In genomic region chr16:89599451-89599858, GRCh38 we compare ENCODE assay signal across 9 cellular contexts. TPM values are rescaled to one million over a fixed set of nuclear protein-coding genes. Genes with fewer than 3 reads are reported as not detected.
DNase-seq lines count a peak whose midpoint lies in the region; ATAC-seq and TF ChIP-seq lines count a peak whose summit lies in the region.
"Had no signal": no experiment of that assay in that cellular context is flagged by ENCODE, and none has a peak within 500 bp of the region (broad histone marks: within the 10 kb centered on the region; RNA-seq: fewer than 3 reads in every experiment).

No MANE protein-coding gene starts in this region.

- ATAC-seq in HG02938 (IDR thresholded peaks at IDR 0.05; ENCODE audit: unreplicated experiment) = no peak
- no peak for ATAC-seq in GM19023 (IDR thresholded peaks at IDR 0.05; ENCODE audit: unreplicated experiment)
- no peak for ATAC-seq in HG02884 (IDR thresholded peaks at IDR 0.05; ENCODE audit: unreplicated experiment)

- H3T11ph ChIP-seq in H9 (ENCODE audit: low read length) = no peak overlapping the region

- 0 out of 7 replicates have a peak, but pooled peaks cover 0 to 3% (median 0%) of the 10 kb centered on the region in 3 experiments for H3K36me3 Mint-ChIP-seq in H9 (ENCODE audit: insufficient read depth in 1 of 3, low read depth in 3 of 3)

- no peaks in the 10 kb centered on the region for H3K79me2 ChIP-seq in H9 (ENCODE audit: insufficient read depth, low read length)

- H4K20me1 ChIP-seq in H9 (ENCODE audit: control insufficient read depth, insufficient read depth, insufficient read length) = no peaks in the 10 kb centered on the region

- no peak overlapping the region for H3K4me2 ChIP-seq in H9 (ENCODE audit: insufficient read depth, insufficient read length, low read length)

- no peak overlapping the region for H3K23ac ChIP-seq in H9 (ENCODE audit: insufficient read length, low read depth, low read length)

- no peak overlapping the region for H2BK12ac ChIP-seq in H9 (ENCODE audit: insufficient read length, low read depth, low read length)

- no peak overlapping the region for H2BK5ac ChIP-seq in H9 (ENCODE audit: insufficient read length, low read length)

- TF ChIP-seq CTCF in H9 (conservative IDR thresholded peaks at IDR 0.05) (peak; percentile 72), ovary (IDR thresholded peaks at IDR 0.05) (no peak)

- H3K4me3 ChIP-seq in ovary = no peak overlapping the region

- no peak overlapping the region for H3K27ac ChIP-seq in H9 (ENCODE audit: insufficient read length, low read depth, low read length)
- no peak overlapping the region for H3K27ac ChIP-seq in ovary

- peaks cover 4% of the 10 kb centered on the region for H3K27me3 Mint-ChIP-seq in H9 (ENCODE audit: low read depth)

- no peaks in the 10 kb centered on the region for H3K27me3 ChIP-seq in H9 (ENCODE audit: insufficient read depth, low read length)
- H3K27me3 ChIP-seq in ovary = no peaks in the 10 kb centered on the region

- H2BK20ac ChIP-seq in H9 (ENCODE audit: low read depth, low read length, poor library complexity, severe bottlenecking) = no peak overlapping the region

- H3K56ac ChIP-seq in H9 (ENCODE audit: insufficient read length, low read depth, low read length) = no peak overlapping the region

- H3K4ac ChIP-seq in H9 (ENCODE audit: low read depth, low read length) = no peak overlapping the region

- H3K9ac ChIP-seq in H9 (ENCODE audit: extremely low read depth, insufficient read length, low read length) = no peak overlapping the region

- no peak overlapping the region for H4K8ac ChIP-seq in H9 (replicated peaks; ENCODE audit: insufficient read length, low read depth, low read length)

- no peaks in the 10 kb centered on the region; a peak in 1 of 5 replicates for H3K9me3 Mint-ChIP-seq in H9

- no peak overlapping the region for H3K4me3 Mint-ChIP-seq in H9

- H3K18ac ChIP-seq in H9 (ENCODE audit: insufficient read length, low read depth, low read length) = no peak overlapping the region

- no peak overlapping the region for H4K91ac ChIP-seq in H9 (ENCODE audit: insufficient read length, low read depth, low read length)

- H2AK5ac ChIP-seq in H9 (ENCODE audit: insufficient read length, low read length) = no peak overlapping the region

- H3K14ac ChIP-seq in H9 (ENCODE audit: insufficient read depth, low read length) = no peak overlapping the region

- WGBS in H9 (ENCODE audit: extremely low coverage, insufficient read length, low lambda C conversion rate) = no CpG with 5 or more reads among the region's 8 CpGs
- WGBS in ovary, 3 donors = 62 to 65% (median 65%) methylated on average over 7 to 8 of the region's 8 CpGs

- DNase-seq in COLO668 (lab: John Stamatoyannopoulos, UW; ENCODE audit: unreplicated experiment) = peak; percentile 60
- peak; percentile 89 for DNase-seq in H9
- DNase-seq in SW480 (ENCODE audit: low spot score) = peak; percentile 69
- DNase-seq in iPS-NIHi11 (ENCODE audit: low spot score) = peak; percentile 83
- no peak for DNase-seq in ovary

- no peak overlapping the region for H2BK15ac ChIP-seq in H9 (ENCODE audit: low read depth, low read length)

- TF ChIP-seq EP300 in ovary (IDR thresholded peaks at IDR 0.05) = no peak

- H3K4me1 ChIP-seq in H9 (ENCODE audit: insufficient read depth, low read length) = no peaks in the 10 kb centered on the region; the same call in 1 of the 2 replicates
- no peaks in the 10 kb centered on the region for H3K4me1 ChIP-seq in ovary (ENCODE audit: insufficient read depth)

- no peak for TF ChIP-seq POLR2A in ovary (IDR thresholded peaks at IDR 0.05)

- H3K9me3 ChIP-seq in H9 (ENCODE audit: control insufficient read depth, low read depth, low read length) (no peaks in the 10 kb centered on the region), ovary (no peaks in the 10 kb centered on the region)

- no peaks in the 10 kb centered on the region for H3K23me2 ChIP-seq in H9 (ENCODE audit: insufficient read length, low read depth, low read length, poor library complexity, severe bottlenecking)

- no peaks in the 10 kb centered on the region for H3K36me3 ChIP-seq in ovary

- H2BK120ac ChIP-seq in H9 (ENCODE audit: low read depth, low read length, poor library complexity, severe bottlenecking) = no peak overlapping the region

- H3K27ac Mint-ChIP-seq in H9 = 0 out of 7 replicates have a peak overlapping the region, but pooled peaks of 1 of the 3 experiments have one; percentile 68

- no peaks in the 10 kb centered on the region for H3K79me1 ChIP-seq in H9 (ENCODE audit: insufficient read depth, low read depth, low read length, poor library complexity, severe bottlenecking)

- no peak overlapping the region for H4K5ac ChIP-seq in H9 (ENCODE audit: insufficient read length, low read depth, low read length)

- H2AFZ ChIP-seq in H9 (ENCODE audit: low read length) = no peak overlapping the region

- H3K4me1 Mint-ChIP-seq in H9 = peaks cover 5 to 12% of the 10 kb centered on the region in 2 experiments

- intact Hi-C loops in ovary (cut with DNase I) = no loop called here

RNA-seq across cellular contexts. Expression of gene DPEP1, which starts 14.0 kb away (rescaled TPM):
- total RNA-seq in H9 (2021) (1.1 and 1.2 TPM in 2 replicates), ovary (1 to 10 TPM in 3 of 7 donors, under 1 TPM in 3, not detected in 1; 0.30 to 5.7 (median 1.3) TPM)
- 1 to 10 TPM in 1 of 2 donors, under 1 TPM in 1; 0.35 to 3.3 TPM for polyA plus RNA-seq in ovary
- polyA plus RNA-seq: fibroblast of lung had no signal

RNA-seq across cellular contexts. Expression of gene CPNE7, which starts 23.9 kb away (rescaled TPM):
- total RNA-seq in H9 (2021) (22.5 and 23.4 TPM in 2 replicates), ovary (1 to 10 TPM in 3 of 7 donors, under 1 TPM in 3, not detected in 1; 0.36 to 4.0 (median 1.2) TPM)
- under 1 TPM in 1 of 2 donors, not detected in 1; 0.90 TPM for polyA plus RNA-seq in ovary

RNA-seq across cellular contexts. Expression of gene RPL13, which starts 39.0 kb away (rescaled TPM):
- total RNA-seq in H9 (2021) (2,157 and 2,259 TPM in 2 replicates), ovary (over 10,000 TPM in 2 of 7 donors, 1,000 to 10,000 TPM in 5; 4,259 to 21,366 (median 5,883) TPM)
- polyA plus RNA-seq in ovary = over 10,000 TPM in 1 of 2 donors, 1,000 to 10,000 TPM in 1; 1,317 to 14,290 TPM

RNA-seq across cellular contexts. Expression of gene CHMP1A, which starts 58.1 kb away (rescaled TPM):
- 85.4 and 89.6 TPM in 2 replicates for total RNA-seq in H9 (2021)
- 10 to 100 TPM; 36.0 to 76.8 (median 54.2) TPM for total RNA-seq in ovary
- 10 to 100 TPM; 13.2 to 49.2 TPM for polyA plus RNA-seq in ovary

RNA-seq across cellular contexts. Expression of gene SPATA33, which starts 58.2 kb away (rescaled TPM):
- total RNA-seq in H9 (2021) (17.4 and 17.8 TPM in 2 replicates), ovary (1 to 10 TPM; 1.5 to 8.2 (median 5.8) TPM)
- polyA plus RNA-seq in ovary = 1 to 10 TPM; 3.4 to 3.7 TPM

Comparison
In these comparisons a context has a peak if more than half of its experiments do, and no peak if none do; other contexts are left out.
1. DNase-seq: peak in COLO668 (single experiment), H9 (single experiment), SW480 (single experiment) and iPS-NIHi11 (single experiment); none in ovary (0 of 5).